ENCODE assay signal across 16 cellular contexts in the genomic region with DNA sequence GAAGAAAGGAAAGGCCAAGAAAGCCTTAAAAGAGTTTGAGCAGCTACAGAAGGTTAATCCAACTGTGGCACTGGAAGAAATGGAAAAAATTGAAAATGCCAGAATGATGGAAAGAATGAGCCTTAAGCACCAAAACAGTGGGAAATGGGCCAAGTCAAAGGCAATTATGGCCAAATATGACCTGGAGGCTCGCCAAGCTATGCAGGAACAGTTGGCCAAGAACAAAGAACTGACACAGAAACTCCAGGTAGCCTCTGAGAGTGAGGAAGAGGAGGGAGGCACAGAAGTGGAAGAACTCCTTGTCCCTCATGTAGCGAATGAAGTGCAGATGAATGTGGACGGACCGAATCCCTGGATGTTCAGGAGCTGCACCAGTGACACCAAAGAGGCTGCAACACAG. TPM values are rescaled to one million over a fixed set of nuclear protein-coding genes. Genes with fewer than 3 reads are reported as not detected.
DNase-seq lines count a peak whose midpoint lies in the region; ATAC-seq and TF ChIP-seq lines count a peak whose summit lies in the region.
"Had no signal": no experiment of that assay in that cellular context is flagged by ENCODE, and none has a peak within 500 bp of the region (broad histone marks: within the 10 kb centered on the region; RNA-seq: fewer than 3 reads in every experiment).

No MANE protein-coding gene starts in this region.

- H3K4me2 ChIP-seq in PC-9, result no peak overlapping the region

- peaks cover 3% of the 10 kb centered on the region; the same call in 1 of the 2 replicates for H3K79me2 ChIP-seq in PC-9 (ENCODE audit: low read depth)

- no peaks in the 10 kb centered on the region for H4K20me1 ChIP-seq in PC-9 (ENCODE audit: insufficient read depth)

- POLR2A ChIA-PET in A673 (lab: Charles Lee; ENCODE audit: low non-redundant PET) (no interaction called here), PC-9 (lab: Charles Lee; ENCODE audit: unreplicated experiment) (no interaction called here)
- POLR2A ChIA-PET in activated CD4-positive, alpha-beta memory T cell treated with anti-CD3 and anti-CD28 coated beads, Interleukin-2, amount 10 ng/mL, durations not matched to agents 7 days and 5 days (lab: Charles Lee), result no interaction called here

- DNase-seq in DMS 273 (lab: John Stamatoyannopoulos, UW; ENCODE audit: unreplicated experiment) (peak; percentile 15), DMS 273 treated with DMSO at 0.1 percent for 48 hours (lab: John Stamatoyannopoulos, UW) (no peak), A673 (ENCODE audit: low spot score) (no peak), PC-9 (no peak)
- no peak for DNase-seq in effector memory CD8-positive, alpha-beta T cell
- no peak for DNase-seq in activated CD4-positive, alpha-beta memory T cell treated with anti-CD3 and anti-CD28 coated beads, Interleukin-2, amount 10 ng/mL, durations not matched to agents 7 days and 5 days
- DNase-seq: KBM-7, NCI-H1105 treated with DMSO at 0.1 percent for 48 hours, NCI-H1694, NCI-H2107, NCI-H526 treated with DMSO at 0.1 percent for 48 hours had no signal

- peaks cover 2 to 13% of the 10 kb centered on the region in 2 donors for H3K9me3 Mint-ChIP-seq in effector memory CD8-positive, alpha-beta T cell
- H3K9me3 Mint-ChIP-seq in activated CD4-positive, alpha-beta memory T cell treated with anti-CD3 and anti-CD28 coated beads, Interleukin-2, amount 10 ng/mL, durations not matched to agents 7 days and 5 days, result no peaks in the 10 kb centered on the region

- no peaks in the 10 kb centered on the region for H3K27me3 Mint-ChIP-seq in effector memory CD8-positive, alpha-beta T cell
- H3K27me3 Mint-ChIP-seq in activated CD4-positive, alpha-beta memory T cell treated with anti-CD3 and anti-CD28 coated beads, Interleukin-2, amount 10 ng/mL, durations not matched to agents 7 days and 5 days, result no peaks in the 10 kb centered on the region

- CTCF ChIA-PET in A673 (lab: Charles Lee), result no interaction called here
- CTCF ChIA-PET in PC-9 (lab: Charles Lee), result no interaction called here
- CTCF ChIA-PET in activated CD4-positive, alpha-beta memory T cell treated with anti-CD3 and anti-CD28 coated beads, Interleukin-2, amount 10 ng/mL, durations not matched to agents 7 days and 5 days (lab: Charles Lee), result no interaction called here

- H3K4me1 ChIP-seq in A673 (ENCODE audit: insufficient read depth, low read length, poor library complexity, severe bottlenecking) (no peaks in the 10 kb centered on the region), PC-9 (replicated peaks; ENCODE audit: insufficient read depth) (no peaks in the 10 kb centered on the region)

- H3K9me2 ChIP-seq in PC-9 (ENCODE audit: insufficient read depth), result no peaks in the 10 kb centered on the region

- H3K27ac ChIP-seq in A673 (ENCODE audit: low read depth, low read length, poor library complexity, severe bottlenecking) (no peak overlapping the region), PC-9 (no peak overlapping the region)
- H3K27ac ChIP-seq: 22Rv1 had no signal

- intact Hi-C loops in A673 (cut with micrococcal nuclease; ENCODE audit: unreplicated experiment), result no loop called here
- intact Hi-C loops in PC-9 (cut with micrococcal nuclease; ENCODE audit: unreplicated experiment), result no loop called here

- BruUV-seq in A673 (replicated peaks; lab: Mats Ljungman, UMichigan) (TSS peak; percentile 13), PC-9 (replicated peaks; lab: Mats Ljungman, UMichigan) (TSS peak; percentile 10)

- H2AFZ ChIP-seq in PC-9, result no peak overlapping the region

- no peaks in the 10 kb centered on the region for H3K9me3 ChIP-seq in A673 (ENCODE audit: low read depth, low read length, poor library complexity, severe bottlenecking)
- peaks cover 11% of the 10 kb centered on the region; the same call in 1 of the 2 replicates for H3K9me3 ChIP-seq in PC-9 (ENCODE audit: insufficient read depth, low read depth)

- TF ChIP-seq CTCF in A673 (conservative IDR thresholded peaks at IDR 0.05; ENCODE audit: low read depth, low read length) (no peak), PC-9 (conservative IDR thresholded peaks at IDR 0.05) (no peak)

- H3K4me1 Mint-ChIP-seq in effector memory CD8-positive, alpha-beta T cell (ENCODE audit: low read depth in 2 of 2), result peaks cover 24 to 38% of the 10 kb centered on the region in 2 donors
- H3K4me1 Mint-ChIP-seq in activated CD4-positive, alpha-beta memory T cell treated with anti-CD3 and anti-CD28 coated beads, Interleukin-2, amount 10 ng/mL, durations not matched to agents 7 days and 5 days, result peaks cover 2% of the 10 kb centered on the region
- H3K4me1 Mint-ChIP-seq: CD14-positive monocyte had no signal

- no peak overlapping the region for H3K4me3 ChIP-seq in A673 (ENCODE audit: low read depth, low read length, poor library complexity, severe bottlenecking)
- no peak overlapping the region for H3K4me3 ChIP-seq in PC-9

- H3K27me3 ChIP-seq in A673 (replicated peaks; ENCODE audit: insufficient read depth, low read depth, low read length, poor library complexity), result no peaks in the 10 kb centered on the region
- no peaks in the 10 kb centered on the region for H3K27me3 ChIP-seq in PC-9 (ENCODE audit: insufficient read depth, low read depth)

- H3K36me3 Mint-ChIP-seq in effector memory CD8-positive, alpha-beta T cell (ENCODE audit: insufficient read depth), result peaks cover 14% of the 10 kb centered on the region
- H3K36me3 Mint-ChIP-seq in activated CD4-positive, alpha-beta memory T cell treated with anti-CD3 and anti-CD28 coated beads, Interleukin-2, amount 10 ng/mL, durations not matched to agents 7 days and 5 days (ENCODE audit: low read depth), result peaks cover 51% of the 10 kb centered on the region

- peak overlapping the region; percentile 21 to 65 for H3K27ac Mint-ChIP-seq in effector memory CD8-positive, alpha-beta T cell
- H3K27ac Mint-ChIP-seq in activated CD4-positive, alpha-beta memory T cell treated with anti-CD3 and anti-CD28 coated beads, Interleukin-2, amount 10 ng/mL, durations not matched to agents 7 days and 5 days, result no peak overlapping the region

- no peak for ATAC-seq in effector memory CD8-positive, alpha-beta T cell (replicated peaks)
- ATAC-seq in activated CD4-positive, CD25-positive, alpha-beta regulatory T cell treated with anti-CD3 and anti-CD28 coated beads, Interleukin-2, amount 50 U/mL, for 24 hours, result no peak
- no peak for ATAC-seq in GM18873 (IDR thresholded peaks at IDR 0.05; ENCODE audit: low FRiP score, unreplicated experiment)
- ATAC-seq: Right ventricle myocardium inferior had no signal

- no peak overlapping the region for H3K4me3 Mint-ChIP-seq in effector memory CD8-positive, alpha-beta T cell
- H3K4me3 Mint-ChIP-seq in activated CD4-positive, alpha-beta memory T cell treated with anti-CD3 and anti-CD28 coated beads, Interleukin-2, amount 10 ng/mL, durations not matched to agents 7 days and 5 days, result no peak overlapping the region
- H3K4me3 Mint-ChIP-seq: CD14-positive monocyte had no signal

- H3F3A ChIP-seq in PC-9 (ENCODE audit: insufficient read depth, low read depth), result 0 out of 2 replicates have a peak, but pooled peaks cover 4% of the 10 kb centered on the region

- H3K36me3 ChIP-seq in A673 (ENCODE audit: insufficient read depth, low read length, poor library complexity, severe bottlenecking), result peaks cover 3% of the 10 kb centered on the region
- peaks cover 41% of the 10 kb centered on the region for H3K36me3 ChIP-seq in PC-9 (ENCODE audit: low read depth)

RNA-seq across cellular contexts. Expression of a gene that starts 5.1 kb away (rescaled TPM):
- total RNA-seq in A673 (2021) (13.0 and 15.2 TPM in 2 replicates), PC-9 (2021) (5.8 and 11.4 TPM in 2 replicates)
- 1 to 10 TPM; 9.4 to 10.0 TPM for total RNA-seq in activated CD4-positive, alpha-beta memory T cell treated with anti-CD3 and anti-CD28 coated beads, Interleukin-2, amount 10 ng/mL, durations not matched to agents 7 days and 5 days

RNA-seq across cellular contexts. Expression of a gene that starts 17.4 kb away (rescaled TPM):
- total RNA-seq in A673 (2021) (30.6 and 30.9 TPM in 2 replicates), PC-9 (2021) (15.0 and 15.7 TPM in 2 replicates)
- 10 to 100 TPM; 24.0 to 28.9 TPM for total RNA-seq in activated CD4-positive, alpha-beta memory T cell treated with anti-CD3 and anti-CD28 coated beads, Interleukin-2, amount 10 ng/mL, durations not matched to agents 7 days and 5 days

RNA-seq across cellular contexts. Expression of a gene that starts 18.3 kb away (rescaled TPM):
- total RNA-seq in A673 (2021) (2.9 and 4.4 TPM in 2 replicates), PC-9 (2021) (0.43 and 1.2 TPM in 2 replicates)
- total RNA-seq in activated CD4-positive, alpha-beta memory T cell treated with anti-CD3 and anti-CD28 coated beads, Interleukin-2, amount 10 ng/mL, durations not matched to agents 7 days and 5 days, result under 1 TPM; 0.78 to 0.88 TPM
